Comparison of ENCODE assay signal across 13 cellular contexts in genomic region chr9:34072410-34072809, GRCh38. TPM values are rescaled to one million over a fixed set of nuclear protein-coding genes. Genes with fewer than 3 reads are reported as not detected.
DNase-seq lines count a peak whose midpoint lies in the region; ATAC-seq, FAIRE-seq and TF ChIP-seq lines count a peak whose summit lies in the region.
"Had no signal": no experiment of that assay in that cellular context is flagged by ENCODE, and none has a peak within 500 bp of the region (broad histone marks: within the 10 kb centered on the region; RNA-seq: fewer than 3 reads in every experiment).

No MANE protein-coding gene starts in this region.

- ATAC-seq in HG03280 (IDR thresholded peaks at IDR 0.05; ENCODE audit: unreplicated experiment): no peak
- ATAC-seq: activated naive CD4-positive, alpha-beta T cell treated with anti-CD3 and anti-CD28 coated beads, Interleukin-2, amount 50 U/mL, for 72 hours had no signal

- H3K36me3 ChIP-seq in SJCRH30 (no peaks in the 10 kb centered on the region), keratinocyte (ENCODE audit: control insufficient read depth in 2 of 2, extremely low read depth in 1 of 2, insufficient read depth in 2 of 2, low read length in 2 of 2) (no peaks in the 10 kb centered on the region), smooth muscle cell (ENCODE audit: low read depth) (no peaks in the 10 kb centered on the region)

- peak; percentile 85 for FAIRE-seq in keratinocyte (lab: Jason Lieb, UNC)
- FAIRE-seq: endometrium had no signal

- H3K27me3 ChIP-seq in SJCRH30 (no peaks in the 10 kb centered on the region), keratinocyte (ENCODE audit: control insufficient read depth, extremely low read depth, insufficient read depth, low read length) (no peaks in the 10 kb centered on the region), smooth muscle cell (ENCODE audit: low read depth) (no peaks in the 10 kb centered on the region)

- H3K4me3 ChIP-seq in SJCRH30 (no peak overlapping the region), keratinocyte (ENCODE audit: control insufficient read depth in 2 of 3, extremely low read depth in 1 of 3, insufficient read depth in 2 of 3, low read depth in 1 of 3, low read length in 3 of 3) (peak overlapping the region in 2 of 3 experiments; percentile 41 to 47), smooth muscle cell (no peak overlapping the region)

- H2AFZ ChIP-seq in keratinocyte (ENCODE audit: control insufficient read depth, low read length) (peak overlapping the region; percentile 24), smooth muscle cell (ENCODE audit: low read depth) (peak overlapping the region; percentile 52)

- H3K79me2 ChIP-seq in keratinocyte (ENCODE audit: control insufficient read depth, insufficient read depth, low read length) (no peaks in the 10 kb centered on the region), smooth muscle cell (ENCODE audit: low read depth) (no peaks in the 10 kb centered on the region)

- H3K9me3 ChIP-seq in SJCRH30 (replicated peaks) (no peaks in the 10 kb centered on the region), keratinocyte (ENCODE audit: control insufficient read depth, low read depth, low read length) (no peaks in the 10 kb centered on the region), smooth muscle cell (replicated peaks; ENCODE audit: low read depth) (no peaks in the 10 kb centered on the region)

- H4K20me1 ChIP-seq in keratinocyte (ENCODE audit: control insufficient read depth, extremely low read depth, insufficient read depth, low read length): no peaks in the 10 kb centered on the region
- no peaks in the 10 kb centered on the region for H4K20me1 ChIP-seq in smooth muscle cell (ENCODE audit: low read depth)

- peaks cover 21% of the 10 kb centered on the region for H3K4me1 ChIP-seq in SJCRH30
- H3K4me1 ChIP-seq in keratinocyte (ENCODE audit: control insufficient read depth, extremely low read depth, insufficient read depth, low read length): peaks cover 32% of the 10 kb centered on the region
- H3K4me1 ChIP-seq in smooth muscle cell (ENCODE audit: low read depth): peaks cover 6% of the 10 kb centered on the region

- whole genome bisulfite sequencing in smooth muscle cell (ENCODE audit: low lambda C conversion rate): 67% methylated on average over 2 of the region's 2 CpGs

- no peaks in the 10 kb centered on the region for H3K9me1 ChIP-seq in keratinocyte (ENCODE audit: control insufficient read depth, extremely low read depth, insufficient read depth, low read length)

- peak overlapping the region; percentile 3; the same call in 1 of the 2 replicates for H3K27ac ChIP-seq in SJCRH30
- H3K27ac ChIP-seq in keratinocyte (ENCODE audit: control insufficient read depth, insufficient read depth, low read length): peak overlapping the region; percentile 76
- H3K27ac ChIP-seq in smooth muscle cell (ENCODE audit: low read depth): peak overlapping the region; percentile 85

- peaks cover 4% of the 10 kb centered on the region for H3F3A ChIP-seq in smooth muscle cell (ENCODE audit: low read depth)

- peak overlapping the region; percentile 87 for H3K4me2 ChIP-seq in keratinocyte (ENCODE audit: control insufficient read depth, extremely low read depth, insufficient read depth, low read depth, low read length)
- H3K4me2 ChIP-seq in smooth muscle cell: peak overlapping the region; percentile 30

- DNase-seq in HT-29 (ENCODE audit: low spot score) (peak; percentile 73), SJCRH30 (peak; percentile 19 to 36), keratinocyte (ENCODE audit: low read depth, low spot score) (peak; percentile 83), smooth muscle cell (lab: John Stamatoyannopoulos, UW; ENCODE audit: unreplicated experiment) (no peak), GM10266 (ENCODE audit: extremely low spot score) (no peak), activated gamma-delta T cell (lab: John Stamatoyannopoulos, UW) (no peak), activated gamma-delta T cell treated with Interleukin-2 at 50 U/mL for 16 hours (no peak)
- DNase-seq: activated B cell treated with CpG ODN at 0.5 μM for 24 hours, DND-41, midbrain had no signal

- TF ChIP-seq CTCF in keratinocyte (optimal IDR thresholded peaks at IDR 0.05 in 1 of 3, IDR thresholded peaks at IDR 0.05 in 1 of 3, conservative IDR thresholded peaks at IDR 0.05 in 1 of 3; ENCODE audit: extremely low read depth in 1 of 3, insufficient read depth in 2 of 3, low read length in 3 of 3) (no peak), smooth muscle cell (IDR thresholded peaks at IDR 0.05; ENCODE audit: borderline replicate concordance, insufficient read depth, poor library complexity, severe bottlenecking) (no peak), GM10266 (IDR thresholded peaks at IDR 0.05; ENCODE audit: control insufficient read depth, insufficient read depth, low read depth, missing control alignments) (no peak)

- H3K9ac ChIP-seq in keratinocyte (ENCODE audit: control insufficient read depth, extremely low read depth, insufficient read depth, low read length): peak overlapping the region; percentile 56
- peak overlapping the region; percentile 52 for H3K9ac ChIP-seq in smooth muscle cell (ENCODE audit: low read depth)

- dilution Hi-C loops in keratinocyte (cut with MboI; ENCODE audit: extremely low pct_ligation_motif_present, low sequenced_read_pairs): no loop called here

RNA-seq across cellular contexts. Expression of gene UBAP2, which starts 23.7 kb away (rescaled TPM):
- 18.3 and 24.8 TPM in 2 replicates for total RNA-seq in HT-29 (2014; rRNA removed; shearing (Covaris generic))
- 17.0 and 17.1 TPM in 2 replicates for total RNA-seq in SJCRH30 (2014; rRNA removed; shearing (Covaris generic))
- polyA plus RNA-seq in keratinocyte (16.3 to 20.7 TPM (median 17.0 TPM) in 3 replicates), smooth muscle cell (20.4 and 26.3 TPM in 2 replicates)
- 56.8 TPM for polyA plus RNA-seq in keratinocyte (2011; ENCODE audit: low read depth)
- polyA plus RNA-seq in keratinocyte (2011; cell fraction: cytosol; rRNA removed): 15.7 and 16.2 TPM in 2 replicates
- polyA plus RNA-seq in keratinocyte (2011; cell fraction: nucleus; rRNA removed): 60.9 and 64.4 TPM in 2 replicates
- polyA plus RNA-seq in keratinocyte (2012; ENCODE audit: low replicate concordance): 17.9 and 21.7 TPM in 2 replicates
- 33.6 to 56.2 TPM (median 38.6 TPM) in 3 replicates for polyA minus RNA-seq in keratinocyte
- 17.6 TPM for polyA minus RNA-seq in keratinocyte (2011; cell fraction: cytosol; rRNA and poly(A)+ RNA removed)
- 37.0 and 53.1 TPM in 2 replicates for polyA minus RNA-seq in keratinocyte (2011; cell fraction: nucleus; rRNA and poly(A)+ RNA removed)
- total RNA-seq in smooth muscle cell: 18.8 and 19.5 TPM in 2 replicates

RNA-seq across cellular contexts. Expression of gene DCAF12, which starts 54.1 kb away (rescaled TPM):
- total RNA-seq in HT-29 (2014; rRNA removed; shearing (Covaris generic)): 24.5 and 28.6 TPM in 2 replicates
- total RNA-seq in SJCRH30 (2014; rRNA removed; shearing (Covaris generic)): 36.8 and 40.3 TPM in 2 replicates
- 27.5 to 34.0 TPM (median 33.0 TPM) in 3 replicates for polyA plus RNA-seq in keratinocyte
- 7.6 TPM for polyA plus RNA-seq in keratinocyte (2011; ENCODE audit: low read depth)
- 24.7 and 36.3 TPM in 2 replicates for polyA plus RNA-seq in keratinocyte (2011; cell fraction: cytosol; rRNA removed)
- 25.9 and 29.3 TPM in 2 replicates for polyA plus RNA-seq in keratinocyte (2011; cell fraction: nucleus; rRNA removed)
- 16.0 and 20.4 TPM in 2 replicates for polyA plus RNA-seq in keratinocyte (2012; ENCODE audit: low replicate concordance)
- 31.7 to 53.9 TPM (median 40.1 TPM) in 3 replicates for polyA minus RNA-seq in keratinocyte
- polyA minus RNA-seq in keratinocyte (2011; cell fraction: cytosol; rRNA and poly(A)+ RNA removed): 22.1 TPM
- 13.2 and 25.4 TPM in 2 replicates for polyA minus RNA-seq in keratinocyte (2011; cell fraction: nucleus; rRNA and poly(A)+ RNA removed)
- total RNA-seq in smooth muscle cell: 23.4 and 26.5 TPM in 2 replicates
- polyA plus RNA-seq in smooth muscle cell: 16.1 and 20.3 TPM in 2 replicates

Comparison
In these comparisons a context has a peak if more than half of its experiments do, and no peak if none do; other contexts are left out.
1. DNase-seq: peak in HT-29 (single experiment), SJCRH30 (2 of 2) and keratinocyte (single experiment); none in smooth muscle cell (single experiment), GM10266 (single experiment), activated gamma-delta T cell (single experiment) and activated gamma-delta T cell treated with Interleukin-2 at 50 U/mL for 16 hours (single experiment).
2. H3K27ac ChIP-seq: peak in every context shown above with its lines; median percentile 85 in smooth muscle cell; 76 in keratinocyte; 3 in SJCRH30.
3. H3K4me3 ChIP-seq: peak in keratinocyte (2 of 3); none in SJCRH30 (single experiment) and smooth muscle cell (single experiment).